Comparison of ENCODE assay signal across 16 cellular contexts in the genomic region with DNA sequence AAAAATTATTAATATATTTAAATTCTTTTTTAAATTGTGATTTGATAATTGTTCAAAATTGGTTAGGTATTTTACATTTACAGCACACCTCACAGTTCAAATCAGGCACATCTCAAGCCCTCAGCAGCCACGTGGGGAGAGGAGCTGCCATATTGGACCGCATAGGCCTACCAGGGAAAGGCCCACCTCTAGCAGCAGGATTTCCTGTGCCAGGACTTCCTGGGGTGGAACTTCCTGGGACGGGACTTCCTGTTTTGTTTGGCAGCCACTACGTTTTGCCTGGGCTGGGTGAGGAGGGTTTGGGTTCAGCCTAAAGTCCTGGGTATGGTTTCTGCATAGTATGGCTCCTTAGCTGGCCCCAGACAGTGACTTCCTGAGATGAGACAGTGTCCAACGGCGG.
A peak's percentile ranks its signal among the peaks of the same experiment; 100 is the strongest.
DNase-seq lines count a peak whose midpoint lies in the region; ATAC-seq and TF ChIP-seq lines count a peak whose summit lies in the region.
"Had no signal": no experiment of that assay in that cellular context is flagged by ENCODE, and none has a peak within 500 bp of the region (broad histone marks: within the 10 kb centered on the region; RNA-seq: fewer than 3 reads in every experiment).

No MANE protein-coding gene starts in this region.

- H3K27me3 Mint-ChIP-seq in naive B cell (peaks cover 0 to 5% (median 0%) of the 10 kb centered on the region in 3 donors), Calu3 (ENCODE audit: unreplicated experiment) (peaks cover 26% of the 10 kb centered on the region)

- no peak overlapping the region for H3K4me2 ChIP-seq in OCI-LY7 (ENCODE audit: low read length)

- H3K79me2 ChIP-seq in OCI-LY7 (ENCODE audit: insufficient read depth, low read depth, low read length), result no peaks in the 10 kb centered on the region

- H3K4me1 Mint-ChIP-seq in naive B cell (peaks cover 22 to 62% (median 34%) of the 10 kb centered on the region in 3 donors), Calu3 (ENCODE audit: low read depth, unreplicated experiment) (no peaks in the 10 kb centered on the region)

- CTCF ChIA-PET in OCI-LY7 (lab: Charles Lee; ENCODE audit: unreplicated experiment), result no interaction called here
- CTCF ChIA-PET in Calu3 (lab: Charles Lee), result no interaction called here

- no peaks in the 10 kb centered on the region for H3K9me2 ChIP-seq in OCI-LY7 (ENCODE audit: insufficient read depth, low read length)

- TF ChIP-seq CTCF in OCI-LY7 (conservative IDR thresholded peaks at IDR 0.05; ENCODE audit: low read length) (no peak), suprapubic skin (IDR thresholded peaks at IDR 0.05) (no peak), Calu3 (IDR thresholded peaks at IDR 0.05; ENCODE audit: unreplicated experiment) (no peak)

- peaks cover 0 to 12% of the 10 kb centered on the region in 2 donors for H3K36me3 Mint-ChIP-seq in naive B cell
- no peaks in the 10 kb centered on the region for H3K36me3 Mint-ChIP-seq in Calu3 (ENCODE audit: insufficient read depth, unreplicated experiment)
- H3K36me3 Mint-ChIP-seq: T-cell had no signal

- H3K4me3 ChIP-seq in OCI-LY7 (ENCODE audit: low read depth, low read length, poor library complexity, severe bottlenecking), result no peak overlapping the region
- H3K4me3 ChIP-seq in suprapubic skin, result no peak overlapping the region
- H3K4me3 ChIP-seq: SJSA1 had no signal

- H3K27me3 ChIP-seq in suprapubic skin, result peaks cover 22% of the 10 kb centered on the region
- H3K27me3 ChIP-seq: SJSA1 had no signal

- H4K20me1 ChIP-seq in OCI-LY7 (ENCODE audit: insufficient read depth, low read length), result no peaks in the 10 kb centered on the region

- TF ChIP-seq EP300 in suprapubic skin (IDR thresholded peaks at IDR 0.05), result no peak

- no peak for ATAC-seq in naive B cell (ENCODE audit: low read depth in 2 of 2)
- no peak for ATAC-seq in GM19351 (IDR thresholded peaks at IDR 0.05; ENCODE audit: unreplicated experiment)
- ATAC-seq: PC-3, T-cell had no signal

- peak overlapping the region in 1 of 8 donors; percentile 56 for H3K4me3 Mint-ChIP-seq in naive B cell
- no peak overlapping the region for H3K4me3 Mint-ChIP-seq in Calu3 (ENCODE audit: low read depth, unreplicated experiment)
- H3K4me3 Mint-ChIP-seq: H9, T-cell had no signal

- no peak overlapping the region for H3K27ac ChIP-seq in OCI-LY7 (ENCODE audit: low read depth, low read length, poor library complexity, severe bottlenecking)
- no peak overlapping the region for H3K27ac ChIP-seq in suprapubic skin
- H3K27ac ChIP-seq: SJSA1 had no signal

- H3K9me3 ChIP-seq in OCI-LY7 (ENCODE audit: low read length) (peaks cover 5% of the 10 kb centered on the region; the same call in 1 of the 2 replicates), suprapubic skin (no peaks in the 10 kb centered on the region)
- H3K9me3 ChIP-seq: SJSA1 had no signal

- POLR2A ChIA-PET in OCI-LY7 (lab: Charles Lee), result no interaction called here

- H3K4me1 ChIP-seq in OCI-LY7 (ENCODE audit: insufficient read depth, low read length, poor library complexity, severe bottlenecking), result no peaks in the 10 kb centered on the region
- no peaks in the 10 kb centered on the region for H3K4me1 ChIP-seq in suprapubic skin

- BruUV-seq in OCI-LY7 (replicated peaks; lab: Mats Ljungman, UMichigan) (no TSS peak), Calu3 (replicated peaks; lab: Mats Ljungman, UMichigan) (no TSS peak)

- intact Hi-C loops in OCI-LY7 (cut with micrococcal nuclease; ENCODE audit: unreplicated experiment) (no loop called here), Calu3 (cut with micrococcal nuclease; ENCODE audit: unreplicated experiment) (no loop called here)

- H3K27ac Mint-ChIP-seq in naive B cell, result peak overlapping the region; percentile 26 to 98 (median 96)
- no peak overlapping the region for H3K27ac Mint-ChIP-seq in Calu3 (ENCODE audit: unreplicated experiment)

- H3K36me3 ChIP-seq in OCI-LY7 (ENCODE audit: insufficient read depth, low read length), result no peaks in the 10 kb centered on the region
- H3K36me3 ChIP-seq in suprapubic skin, result no peaks in the 10 kb centered on the region
- H3K36me3 ChIP-seq: SJSA1 had no signal

- DNase-seq in NCI-H82 (lab: John Stamatoyannopoulos, UW) (peak; percentile 9), NCI-H82 treated with DMSO at 0.1 percent for 48 hours (lab: John Stamatoyannopoulos, UW; ENCODE audit: unreplicated experiment) (no peak), H4 (ENCODE audit: low spot score) (peak; percentile 39), OCI-LY7 (ENCODE audit: low spot score) (peak; percentile 30), naive B cell (no peak), suprapubic skin (ENCODE audit: low spot score in 2 of 2) (no peak), Calu3 (no peak)
- DNase-seq: DMS79 treated with DMSO at 0.1 percent for 48 hours, GF-D8, H9, KBM-7, NCI-H2171 treated with DMSO at 0.1 percent for 48 hours, PC-3, T-cell had no signal

- TF ChIP-seq POLR2A in suprapubic skin (IDR thresholded peaks at IDR 0.05), result no peak

- 79% methylated on average over 6 of the region's 6 CpGs for WGBS in suprapubic skin

- peak overlapping the region; percentile 82 for H2AFZ ChIP-seq in OCI-LY7 (ENCODE audit: low read length)

- H3K9me3 Mint-ChIP-seq in naive B cell (peaks cover 9 to 19% (median 13%) of the 10 kb centered on the region in 7 donors), Calu3 (ENCODE audit: low read depth, unreplicated experiment) (peaks cover 4% of the 10 kb centered on the region)

Comparison
In these comparisons a context has a peak if more than half of its experiments do, and no peak if none do; other contexts are left out.
1. DNase-seq: peak in NCI-H82 (single experiment), H4 (single experiment) and OCI-LY7 (single experiment); none in NCI-H82 treated with DMSO at 0.1 percent for 48 hours (single experiment), naive B cell (single experiment), suprapubic skin (0 of 2) and Calu3 (single experiment).